9 cellular contexts compared by ENCODE assay signal in genomic region chr14:75229923-75230792, GRCh38. TPM values are rescaled to one million over a fixed set of nuclear protein-coding genes. Genes with fewer than 3 reads are reported as not detected.
A peak's percentile ranks its signal among the peaks of the same experiment; 100 is the strongest.
DNase-seq lines count a peak whose midpoint lies in the region; ATAC-seq and TF ChIP-seq lines count a peak whose summit lies in the region.
"Had no signal": no experiment of that assay in that cellular context is flagged by ENCODE, and none has a peak within 500 bp of the region (broad histone marks: within the 10 kb centered on the region; RNA-seq: fewer than 3 reads in every experiment).

No MANE protein-coding gene starts in this region.

- H3K4me1 Mint-ChIP-seq in MCF 10A (ENCODE audit: insufficient read depth, unreplicated experiment) = peaks cover 44% of the 10 kb centered on the region

- H3K9me3 Mint-ChIP-seq in MCF 10A (ENCODE audit: unreplicated experiment) = no peaks in the 10 kb centered on the region

- CTCF ChIA-PET in MCF 10A (lab: Yijun Ruan, JAX) = interaction anchor here (0.6 to 2.4 kb wide), 12 partner anchors 12 to 68 kb away, joined by 3 to 11 read pairs (median 4); no protein-coding TSS in a partner anchor

- H3K36me3 Mint-ChIP-seq in MCF 10A (ENCODE audit: insufficient read depth, unreplicated experiment) = no peaks in the 10 kb centered on the region

- TF ChIP-seq CTCF in MCF 10A (IDR thresholded peaks at IDR 0.05; ENCODE audit: unreplicated experiment) (peak; percentile 29), mucosa of descending colon (IDR thresholded peaks at IDR 0.05) (no peak), upper lobe of left lung (IDR thresholded peaks at IDR 0.05) (peak in 4 of 6 experiments; percentile 35 to 66 (median 53))

- H3K27me3 Mint-ChIP-seq in MCF 10A (ENCODE audit: insufficient read depth, unreplicated experiment) = no peaks in the 10 kb centered on the region

- DNase-seq in NCI-H345 (lab: John Stamatoyannopoulos, UW) (peak; percentile 20), NCI-H345 treated with DMSO at 0.1 percent for 48 hours (lab: John Stamatoyannopoulos, UW; ENCODE audit: unreplicated experiment) (no peak), SW480 (ENCODE audit: low spot score) (peak; percentile 99), MCF 10A (ENCODE audit: unreplicated experiment) (peak; percentile 98), mucosa of descending colon (peak in 2 of 3 donors; percentile 72 to 73), upper lobe of left lung (peak in 1 of 2 donors; percentile 53), NCI-H82 (lab: John Stamatoyannopoulos, UW) (no peak)

- H3K4me3 ChIP-seq in mucosa of descending colon (no peak overlapping the region), upper lobe of left lung (no peak overlapping the region)

- peak overlapping the region; percentile 94 for H3K27ac Mint-ChIP-seq in MCF 10A (ENCODE audit: low read depth, unreplicated experiment)

- peak overlapping the region in 3 of 4 donors; percentile 13 to 51 (median 24) for H3K27ac ChIP-seq in upper lobe of left lung
- H3K27ac ChIP-seq: C4-2B had no signal

- peak; percentile 41 for ATAC-seq in HG03439 (IDR thresholded peaks at IDR 0.05; ENCODE audit: unreplicated experiment)
- ATAC-seq in mucosa of descending colon = peak; percentile 79
- ATAC-seq in upper lobe of left lung (ENCODE audit: low FRiP score in 2 of 2) = peak; percentile 46 to 68

- H3K9me3 ChIP-seq in mucosa of descending colon (no peaks in the 10 kb centered on the region), upper lobe of left lung (no peaks in the 10 kb centered on the region)

- H3K36me3 ChIP-seq in mucosa of descending colon (ENCODE audit: low read depth) = no peaks in the 10 kb centered on the region
- no peaks in the 10 kb centered on the region for H3K36me3 ChIP-seq in upper lobe of left lung

- POLR2A ChIA-PET in MCF 10A (lab: Yijun Ruan, JAX) = interaction anchor here (0.6 to 6.4 kb wide), 28 partner anchors 8 to 106 kb away, joined by 3 to 49 read pairs (median 4); partner anchors contain the start of genes FOS, NEK9 and TMED10

- TF ChIP-seq EP300 in upper lobe of left lung (IDR thresholded peaks at IDR 0.05) = no peak

- 50 to 57% methylated on average over 6 of the region's 6 CpGs for WGBS in upper lobe of left lung, 2 donors

- H3K27me3 ChIP-seq in upper lobe of left lung = no peaks in the 10 kb centered on the region

- intact Hi-C loops in MCF 10A (cut with micrococcal nuclease) = loop anchor here (1.0 to 2.0 kb wide), 4 partner anchors 25 to 83 kb away; partner anchors contain the start of gene FOS
- intact Hi-C loops in mucosa of descending colon (cut with DNase I, micrococcal nuclease) = no loop called here

- H3K4me1 ChIP-seq in mucosa of descending colon (ENCODE audit: low read depth) (peaks cover 19% of the 10 kb centered on the region), upper lobe of left lung (peaks cover 13 to 24% (median 16%) of the 10 kb centered on the region in 4 donors)

- BruUV-seq in MCF 10A (replicated peaks; lab: Mats Ljungman, UMichigan) = TSS peak; percentile 86

- TF ChIP-seq POLR2A in upper lobe of left lung (IDR thresholded peaks at IDR 0.05) = no peak

- peak overlapping the region; percentile 45 for H3K4me3 Mint-ChIP-seq in MCF 10A (ENCODE audit: unreplicated experiment)

RNA-seq across cellular contexts. Expression of gene FOS, which starts 48.5 kb away (rescaled TPM):
- total RNA-seq in MCF 10A (2022) (73.1 and 139 TPM in 2 replicates), mucosa of descending colon (100 to 1,000 TPM; 163 to 292 (median 243) TPM), upper lobe of left lung (1,000 to 10,000 TPM in 1 of 6 donors, 100 to 1,000 TPM in 5; 386 to 1,146 (median 633) TPM)

RNA-seq across cellular contexts. Expression of gene TMED10, which starts 53.7 kb away (rescaled TPM):
- total RNA-seq in MCF 10A (2022) (454 and 526 TPM in 2 replicates), mucosa of descending colon (100 to 1,000 TPM; 223 to 411 (median 317) TPM), upper lobe of left lung (100 to 1,000 TPM in 4 of 6 donors, 10 to 100 TPM in 2; 72.3 to 314 (median 186) TPM)

Comparison
In these comparisons a context has a peak if more than half of its experiments do, and no peak if none do; other contexts are left out.
1. DNase-seq: peak in NCI-H345 (single experiment), SW480 (single experiment), MCF 10A (single experiment) and mucosa of descending colon (2 of 3); none in NCI-H345 treated with DMSO at 0.1 percent for 48 hours (single experiment) and NCI-H82 (single experiment).
2. Peak in every context shown above with its lines, with median percentiles within 50 percentile points of each other: ATAC-seq.